In genomic region chr4:78711676-78712075, GRCh38 we compare ENCODE assay signal across 7 cellular contexts.
"Had no signal": no experiment of that assay in that cellular context is flagged by ENCODE, and none has a peak within 500 bp of the region (broad histone marks: within the 10 kb centered on the region; RNA-seq: fewer than 3 reads in every experiment).

No MANE protein-coding gene starts in this region.

- H3K9ac ChIP-seq: KMS-11 had no signal

- ATAC-seq: HepG2 had no signal

- H3K27ac ChIP-seq: HL-60, KMS-11 had no signal

- FAIRE-seq: HepG2, HTR-8/SVneo had no signal

- DNase-seq: IMR-90, KBM-7, KG1 had no signal

- H3K4me2 ChIP-seq: KMS-11 had no signal
